8 cellular contexts compared by ENCODE assay signal in genomic region chr6:2841264-2842138, GRCh38. TPM values are rescaled to one million over a fixed set of nuclear protein-coding genes. Genes with fewer than 3 reads are reported as not detected.
DNase-seq lines count a peak whose midpoint lies in the region; ATAC-seq and TF ChIP-seq lines count a peak whose summit lies in the region.

Gene SERPINB1 (minus strand): TSS chr6:2841863. CDS start chr6:2840586, 1,277 bp downstream.

- H3K27me3 Mint-ChIP-seq in activated T-cell treated with anti-CD3 and anti-CD28 coated beads, Interleukin-2, amount 50 U/mL, for 24 hours, result no peaks in the 10 kb centered on the region

- peak; percentile 66 for TF ChIP-seq POLR2A in erythroblast (IDR thresholded peaks at IDR 0.05; ENCODE audit: low read length)

- peaks cover 67% of the 10 kb centered on the region for H3K4me1 Mint-ChIP-seq in activated T-cell treated with anti-CD3 and anti-CD28 coated beads, Interleukin-2, amount 50 U/mL, for 24 hours (ENCODE audit: low read depth)

- peak; percentile 94 for DNase-seq in AG09319 (ENCODE audit: extremely low read depth, low read depth)
- peak; percentile 39 for DNase-seq in HS-27A (ENCODE audit: low read depth)
- DNase-seq in OCI-M2 (lab: John Stamatoyannopoulos, UW; ENCODE audit: unreplicated experiment), result peak; percentile 50
- peak; percentile 85 for DNase-seq in activated T-cell treated with anti-CD3 and anti-CD28 coated beads, Interleukin-2, amount 50 U/mL, for 24 hours
- peak; percentile 90 to 92 for DNase-seq in erythroblast (lab: John Stamatoyannopoulos, UW)
- peak; percentile 89 for DNase-seq in mucosa of gallbladder (ENCODE audit: low spot score)
- peak; percentile 78 to 86 for DNase-seq in stimulated activated CD8-positive, alpha-beta memory T cell treated with anti-CD3 and anti-CD28 coated beads, Interleukin-2, amount 100 ng/mL, for 48 hours (ENCODE audit: low read depth in 2 of 2)

- peak within 1 kb of the TSS; percentile 87 for H3K4me3 Mint-ChIP-seq in activated T-cell treated with anti-CD3 and anti-CD28 coated beads, Interleukin-2, amount 50 U/mL, for 24 hours

- peak within 1 kb of the TSS; percentile 95 for H3K27ac Mint-ChIP-seq in activated T-cell treated with anti-CD3 and anti-CD28 coated beads, Interleukin-2, amount 50 U/mL, for 24 hours

- peaks cover 41% of the 10 kb centered on the region for H3K36me3 Mint-ChIP-seq in activated T-cell treated with anti-CD3 and anti-CD28 coated beads, Interleukin-2, amount 50 U/mL, for 24 hours (ENCODE audit: low read depth)

- TF ChIP-seq CTCF in AG09319 (IDR thresholded peaks at IDR 0.05; ENCODE audit: low read depth, low read length), result no peak; the same call in 1 of the 2 replicates

- peak; percentile 65 for ATAC-seq in GM19043 (IDR thresholded peaks at IDR 0.05; ENCODE audit: low read depth, unreplicated experiment)

- no peaks in the 10 kb centered on the region for H3K9me3 Mint-ChIP-seq in activated T-cell treated with anti-CD3 and anti-CD28 coated beads, Interleukin-2, amount 50 U/mL, for 24 hours

RNA-seq across cellular contexts. Expression of gene SERPINB1, which starts in this region (rescaled TPM):
- total RNA-seq in mucosa of gallbladder, result 62.0 TPM

Comparison
In these comparisons a context has a peak if more than half of its experiments do, and no peak if none do; other contexts are left out.
1. Peak in every context shown above with its lines: DNase-seq and ATAC-seq.
2. DNase-seq: peak in every context shown above with its lines; median percentile 94 in AG09319; 91 in erythroblast; 89 in mucosa of gallbladder; 85 in activated T-cell treated with anti-CD3 and anti-CD28 coated beads, Interleukin-2, amount 50 U/mL, for 24 hours; 82 in stimulated activated CD8-positive, alpha-beta memory T cell treated with anti-CD3 and anti-CD28 coated beads, Interleukin-2, amount 100 ng/mL, for 48 hours; 50 in OCI-M2; 39 in HS-27A.